In the genomic region with DNA sequence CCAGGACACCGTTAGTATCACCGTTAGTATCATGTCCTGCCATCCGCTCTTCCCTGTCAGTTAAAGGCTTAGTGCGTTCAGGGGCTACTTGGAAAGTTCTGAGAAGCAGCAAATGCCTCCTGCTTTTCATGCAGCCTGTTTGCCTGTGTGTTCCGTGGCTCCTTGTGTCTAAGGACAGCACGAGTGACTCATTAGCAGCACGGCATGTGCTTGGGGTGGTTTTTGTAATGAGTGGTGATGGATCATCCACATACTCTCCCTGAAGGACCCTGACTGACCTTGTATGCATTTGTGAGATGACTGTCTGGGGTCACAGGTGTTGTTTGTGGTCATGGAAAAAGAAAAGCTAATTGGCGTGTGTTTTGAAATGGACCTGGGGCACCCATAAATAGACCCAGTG, we compare ENCODE assay signal across 13 cellular contexts.
A peak's percentile ranks its signal among the peaks of the same experiment; 100 is the strongest.
DNase-seq lines count a peak whose midpoint lies in the region; TF ChIP-seq lines count a peak whose summit lies in the region.
"Had no signal": no experiment of that assay in that cellular context is flagged by ENCODE, and none has a peak within 500 bp of the region (broad histone marks: within the 10 kb centered on the region; RNA-seq: fewer than 3 reads in every experiment).

No MANE protein-coding gene starts in this region.

- no peaks in the 10 kb centered on the region for H3K36me3 Mint-ChIP-seq in chondrocyte (ENCODE audit: low read depth)

- H3K4me3 Mint-ChIP-seq in chondrocyte (ENCODE audit: unreplicated experiment), result no peak overlapping the region
- H3K4me3 Mint-ChIP-seq: activated naive CD8-positive, alpha-beta T cell treated with anti-CD3 and anti-CD28 coated beads, Interleukin-2, amount 50 U/mL, for 24 hours had no signal

- no peaks in the 10 kb centered on the region for H3K9me3 Mint-ChIP-seq in chondrocyte (ENCODE audit: low read depth)
- H3K9me3 Mint-ChIP-seq: activated naive CD8-positive, alpha-beta T cell treated with anti-CD3 and anti-CD28 coated beads, Interleukin-2, amount 50 U/mL, for 24 hours had no signal

- no peaks in the 10 kb centered on the region for H3K27me3 ChIP-seq in kidney epithelial cell (ENCODE audit: control insufficient read depth, insufficient read depth, low read length)

- peak overlapping the region; percentile 77 for H3K27ac Mint-ChIP-seq in chondrocyte (ENCODE audit: unreplicated experiment)
- H3K27ac Mint-ChIP-seq: activated naive CD8-positive, alpha-beta T cell treated with anti-CD3 and anti-CD28 coated beads, Interleukin-2, amount 50 U/mL, for 24 hours had no signal

- H3K4me3 ChIP-seq in kidney epithelial cell (ENCODE audit: low read depth, low read length), result no peak overlapping the region
- H3K4me3 ChIP-seq: PC-9 had no signal

- peaks cover 33% of the 10 kb centered on the region for H3K4me1 Mint-ChIP-seq in chondrocyte (ENCODE audit: low read depth)
- H3K4me1 Mint-ChIP-seq: activated naive CD8-positive, alpha-beta T cell treated with anti-CD3 and anti-CD28 coated beads, Interleukin-2, amount 50 U/mL, for 24 hours had no signal

- DNase-seq in HPDE6-E6E7 (ENCODE audit: extremely low spot score), result peak; percentile 35
- DNase-seq in chondrocyte (ENCODE audit: low spot score), result no peak
- peak; percentile 67 for DNase-seq in kidney epithelial cell (ENCODE audit: low read depth)
- peak; percentile 44 for DNase-seq in stromal cell of bone marrow (ENCODE audit: low read depth)
- DNase-seq in stimulated activated CD4-positive, alpha-beta T cell treated with anti-CD3 and anti-CD28 coated beads, Interleukin-12 subunit alpha, Interleukin-12 subunit beta, amount 100 ng/mL, for 4 hours, result no peak
- DNase-seq in midbrain (lab: John Stamatoyannopoulos, UW), result no peak
- no peak for DNase-seq in foreskin melanocyte
- DNase-seq in NAMALWA (ENCODE audit: low spot score), result no peak
- DNase-seq: activated CD4-positive, alpha-beta T cell treated with anti-CD3 and anti-CD28 coated beads for 48 hours; activated naive CD8-positive, alpha-beta T cell treated with anti-CD3 and anti-CD28 coated beads, Interleukin-2, amount 50 U/mL, for 24 hours; GDM1; hippocampal formation; PC-9 had no signal

- no peaks in the 10 kb centered on the region for H3K36me3 ChIP-seq in kidney epithelial cell (ENCODE audit: control insufficient read depth, insufficient read depth, low read length)

- H3K27me3 Mint-ChIP-seq in chondrocyte (ENCODE audit: low read depth), result no peaks in the 10 kb centered on the region

- TF ChIP-seq CTCF in chondrocyte (IDR thresholded peaks at IDR 0.05), result no peak
- no peak for TF ChIP-seq CTCF in kidney epithelial cell (IDR thresholded peaks at IDR 0.05; ENCODE audit: insufficient read depth, low read length, poor library complexity, severe bottlenecking)

Comparison
In these comparisons a context has a peak if more than half of its experiments do, and no peak if none do; other contexts are left out.
1. DNase-seq: peak in HPDE6-E6E7 (single experiment), kidney epithelial cell (single experiment) and stromal cell of bone marrow (single experiment); none in chondrocyte (single experiment), stimulated activated CD4-positive, alpha-beta T cell treated with anti-CD3 and anti-CD28 coated beads, Interleukin-12 subunit alpha, Interleukin-12 subunit beta, amount 100 ng/mL, for 4 hours (single experiment), midbrain (single experiment), foreskin melanocyte (single experiment) and NAMALWA (single experiment).